ENCODE assay signal across 27 cellular contexts in the genomic region with DNA sequence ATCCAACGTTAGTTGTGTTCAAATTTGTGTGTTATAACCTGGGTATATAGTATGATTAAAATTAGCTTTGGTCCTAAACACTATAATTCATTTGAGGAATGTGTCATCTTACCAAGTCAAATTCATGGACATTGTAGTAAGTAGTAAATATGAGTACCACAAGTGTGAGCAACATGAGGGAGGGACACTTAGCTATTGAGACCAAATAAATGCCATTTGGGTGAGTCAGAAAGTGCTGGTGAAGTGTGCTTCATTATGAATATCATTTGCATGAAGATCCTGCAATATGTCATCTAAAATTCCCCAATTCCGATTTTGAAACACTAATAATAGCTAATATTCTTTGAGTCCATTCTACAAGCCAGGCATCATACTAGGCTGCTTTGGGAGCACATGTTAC.
A peak's percentile ranks its signal among the peaks of the same experiment; 100 is the strongest.
DNase-seq lines count a peak whose midpoint lies in the region; FAIRE-seq and TF ChIP-seq lines count a peak whose summit lies in the region.
"Had no signal": no experiment of that assay in that cellular context is flagged by ENCODE, and none has a peak within 500 bp of the region (broad histone marks: within the 10 kb centered on the region; RNA-seq: fewer than 3 reads in every experiment).

No MANE protein-coding gene starts in this region.

- intact Hi-C loops in A673 (cut with micrococcal nuclease; ENCODE audit: unreplicated experiment): no loop called here

- no peak for TF ChIP-seq CTCF in A673 (conservative IDR thresholded peaks at IDR 0.05; ENCODE audit: low read depth, low read length)
- no peak for TF ChIP-seq CTCF in bronchial epithelial cell (IDR thresholded peaks at IDR 0.05; ENCODE audit: insufficient read depth, low read length, severe bottlenecking)

- H3K4me1 ChIP-seq in A673 (ENCODE audit: insufficient read depth, low read length, poor library complexity, severe bottlenecking): no peaks in the 10 kb centered on the region
- H3K4me1 ChIP-seq in mesenchymal stem cell (ENCODE audit: control insufficient read depth, insufficient read depth, low read depth, low read length): no peaks in the 10 kb centered on the region
- H3K4me1 ChIP-seq: A549, testis, vagina had no signal

- H3K9me3 ChIP-seq in A673 (ENCODE audit: low read depth, low read length, poor library complexity, severe bottlenecking): no peaks in the 10 kb centered on the region
- no peaks in the 10 kb centered on the region for H3K9me3 ChIP-seq in mesenchymal stem cell (ENCODE audit: control insufficient read depth, low read length)
- H3K9me3 ChIP-seq: A549, neutrophil, testis, vagina had no signal

- H3K79me1 ChIP-seq in mesenchymal stem cell (replicated peaks; ENCODE audit: low read length, poor library complexity, severe bottlenecking): no peaks in the 10 kb centered on the region

- no peak overlapping the region for H2BK15ac ChIP-seq in mesenchymal stem cell (ENCODE audit: low read depth, poor library complexity, severe bottlenecking)

- H3K27me3 ChIP-seq in A673 (replicated peaks; ENCODE audit: insufficient read depth, low read depth, low read length, poor library complexity) (no peaks in the 10 kb centered on the region), bronchial epithelial cell (ENCODE audit: control insufficient read depth, insufficient read depth, low read length) (no peaks in the 10 kb centered on the region), mesenchymal stem cell (ENCODE audit: control insufficient read depth in 1 of 2, insufficient read depth in 1 of 2, low read length in 2 of 2) (peaks cover 0 to 16% of the 10 kb centered on the region in 2 experiments)
- H3K27me3 ChIP-seq: neutrophil, testis, vagina had no signal

- H3K14ac ChIP-seq in mesenchymal stem cell (ENCODE audit: low read length in 2 of 2): no peak overlapping the region

- no peak overlapping the region for H2BK12ac ChIP-seq in mesenchymal stem cell (ENCODE audit: low read length in 2 of 2)

- H3K27ac ChIP-seq in A673 (ENCODE audit: low read depth, low read length, poor library complexity, severe bottlenecking) (no peak overlapping the region), mesenchymal stem cell (ENCODE audit: low read length, poor library complexity, severe bottlenecking) (no peak overlapping the region)
- H3K27ac ChIP-seq: A549, neutrophil, testis, vagina had no signal

- H3K18ac ChIP-seq in mesenchymal stem cell (ENCODE audit: low read depth in 1 of 2, low read length in 2 of 2): no peak overlapping the region

- DNase-seq in A673 (ENCODE audit: low spot score) (peak; percentile 42), M059J (ENCODE audit: low read depth) (peak; percentile 39), bronchial epithelial cell (ENCODE audit: low read depth) (peak; percentile 74), mesenchymal stem cell (peak; percentile 20), ACHN (no peak), 8988T (no peak), NCI-H748 (lab: John Stamatoyannopoulos, UW; ENCODE audit: unreplicated experiment) (no peak)
- DNase-seq in stimulated activated naive CD4-positive, alpha-beta T cell (lab: John Stamatoyannopoulos, UW): no peak
- DNase-seq: activated CD4-positive, alpha-beta T cell treated with anti-CD3 and anti-CD28 coated beads for 1 hour; activated CD8-positive, alpha-beta T cell treated with anti-CD3 and anti-CD28 coated beads for 36 hours; activated effector memory CD4-positive, alpha-beta T cell treated with Interleukin-2 at 50 U/mL for 16 hours; activated naive CD8-positive, alpha-beta T cell treated with anti-CD3 and anti-CD28 coated beads, Interleukin-2, amount 10 ng/mL, durations not matched to agents 7 days and 5 days; DMS53; H7; head of caudate nucleus; MM.1S; NCI-H1417; NCI-H2081 treated with DMSO at 0.1 percent for 48 hours; NCI-H774; stimulated activated CD4-positive, alpha-beta T cell treated with anti-CD3 and anti-CD28 coated beads, Interleukin-15, amount 100 ng/mL, for 24 hours; stimulated activated naive CD8-positive, alpha-beta T cell treated with anti-CD3 and anti-CD28 coated beads, Interleukin-15, Interleukin-2, amounts not matched to agents 100 U/mL and 50 U/mL, for 24 hours; testis had no signal

- in situ Hi-C loops in ACHN (cut with HindIII; ENCODE audit: low pct_ligation_motif_present, low pct_unique_long_range_greater_than_20kb, low sequenced_read_pairs): no loop called here

- H4K8ac ChIP-seq in mesenchymal stem cell (ENCODE audit: low read length): no peak overlapping the region

- H2BK120ac ChIP-seq in mesenchymal stem cell (ENCODE audit: low read depth, low read length): no peak overlapping the region

- CTCF ChIA-PET in A673 (lab: Charles Lee): no interaction called here

- no peak overlapping the region for H2AK5ac ChIP-seq in mesenchymal stem cell (ENCODE audit: low read length, severe bottlenecking)

- POLR2A ChIA-PET in A673 (lab: Charles Lee; ENCODE audit: low non-redundant PET): no interaction called here

- H3K36me3 ChIP-seq in A673 (ENCODE audit: insufficient read depth, low read length, poor library complexity, severe bottlenecking): no peaks in the 10 kb centered on the region
- no peaks in the 10 kb centered on the region for H3K36me3 ChIP-seq in bronchial epithelial cell (ENCODE audit: control insufficient read depth, insufficient read depth, low read length)
- H3K36me3 ChIP-seq in mesenchymal stem cell (ENCODE audit: control insufficient read depth in 1 of 2, insufficient read depth in 2 of 2, low read depth in 1 of 2, low read length in 2 of 2): no peaks in the 10 kb centered on the region
- H3K36me3 ChIP-seq: neutrophil, vagina had no signal

- no peak overlapping the region for H4K91ac ChIP-seq in mesenchymal stem cell (ENCODE audit: low read length)

- WGBS in mesenchymal stem cell: 75% methylated on average over 1 of the region's 2 CpGs

- no peak overlapping the region for H3K9ac ChIP-seq in mesenchymal stem cell (ENCODE audit: low read length)

- no peak overlapping the region for H3K23ac ChIP-seq in mesenchymal stem cell (ENCODE audit: low read length in 2 of 2)

- H2BK5ac ChIP-seq in mesenchymal stem cell (ENCODE audit: low read depth, low read length, poor library complexity, severe bottlenecking): no peak overlapping the region

- no peak overlapping the region for H3K4ac ChIP-seq in mesenchymal stem cell (ENCODE audit: low read depth in 1 of 2, low read length in 2 of 2)

- no peak overlapping the region for H3K4me3 ChIP-seq in A673 (ENCODE audit: low read depth, low read length, poor library complexity, severe bottlenecking)
- H3K4me3 ChIP-seq in bronchial epithelial cell (ENCODE audit: low read depth, low read length): no peak overlapping the region
- no peak overlapping the region for H3K4me3 ChIP-seq in mesenchymal stem cell (ENCODE audit: insufficient read depth in 1 of 2, low read depth in 1 of 2, low read length in 2 of 2)
- H3K4me3 ChIP-seq: A549, lung, testis, vagina had no signal

- BruUV-seq in A673 (replicated peaks; lab: Mats Ljungman, UMichigan): no TSS peak

- no peak overlapping the region for H3K4me2 ChIP-seq in mesenchymal stem cell (ENCODE audit: low read length, poor library complexity, severe bottlenecking)
- H3K4me2 ChIP-seq: A549 had no signal

- no peak overlapping the region for H2AFZ ChIP-seq in mesenchymal stem cell (ENCODE audit: low read depth, low read length)

- FAIRE-seq in bronchial epithelial cell (lab: Jason Lieb, UNC): no peak
- FAIRE-seq: A549, GM18507 had no signal

Comparison
In these comparisons a context has a peak if more than half of its experiments do, and no peak if none do; other contexts are left out.
1. DNase-seq: peak in A673 (single experiment), M059J (single experiment), bronchial epithelial cell (single experiment) and mesenchymal stem cell (single experiment); none in ACHN (single experiment), stimulated activated naive CD4-positive, alpha-beta T cell (0 of 6), 8988T (single experiment) and NCI-H748 (single experiment).